In the genomic region with DNA sequence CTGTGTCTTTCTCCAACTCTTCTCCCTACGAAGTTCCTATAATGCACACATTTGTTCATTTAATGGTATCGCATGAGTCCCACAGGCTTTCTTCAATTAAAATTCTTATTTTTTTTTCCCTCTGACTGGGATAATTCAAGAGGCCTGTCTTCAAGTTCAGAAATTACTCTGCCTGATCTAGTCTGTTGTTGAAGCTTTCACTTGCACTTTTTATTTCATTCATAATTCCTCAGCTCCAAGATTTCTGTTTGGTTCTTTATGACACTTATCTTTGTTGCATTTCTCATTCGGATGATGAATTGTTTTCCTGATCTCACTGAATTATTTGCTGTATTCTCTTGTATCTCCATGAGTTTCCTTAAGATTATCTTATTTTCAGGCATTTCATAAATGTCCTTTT, we compare ENCODE assay signal across 9 cellular contexts.
"Had no signal": no experiment of that assay in that cellular context is flagged by ENCODE, and none has a peak within 500 bp of the region (broad histone marks: within the 10 kb centered on the region; RNA-seq: fewer than 3 reads in every experiment).

No MANE protein-coding gene starts in this region.

- H3K27ac ChIP-seq: GM23248, HL-60 had no signal

- H3K4me3 ChIP-seq: GM23248, HAP-1, K562 had no signal

- H2AFZ ChIP-seq: GM23248 had no signal

- FAIRE-seq: K562 had no signal

- DNase-seq: GM23248, GOT3, H7, HFFc6, IMR-90 had no signal

- H3K9me3 ChIP-seq: HAP-1 had no signal

- H3K4me3 Mint-ChIP-seq: HFFc6 had no signal

- H3K9ac ChIP-seq: GM23248 had no signal

- H3K27ac Mint-ChIP-seq: HFFc6 had no signal

- ATAC-seq: HCT116, K562 had no signal

- H3K36me3 ChIP-seq: HAP-1 had no signal
